In the genomic region with DNA sequence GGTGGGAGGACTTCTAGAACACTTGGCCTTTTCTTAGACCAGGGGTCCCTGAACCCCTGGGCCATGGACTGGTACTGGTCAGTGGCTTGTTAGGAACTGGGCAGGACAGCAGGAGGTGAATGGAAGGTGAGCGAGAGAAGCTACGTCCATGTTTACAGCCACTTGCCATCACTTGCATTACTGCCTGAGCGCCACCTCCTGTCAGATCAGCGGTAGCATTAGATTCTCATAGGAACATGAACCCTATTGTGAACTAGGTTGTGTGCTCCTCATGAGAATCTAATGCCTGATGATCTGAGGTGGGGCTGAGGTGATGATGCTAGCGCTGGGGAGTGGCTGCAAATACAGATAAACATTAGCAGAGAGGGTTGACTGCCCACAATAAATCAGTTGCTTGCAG, we compare ENCODE assay signal across 19 cellular contexts.
A peak's percentile ranks its signal among the peaks of the same experiment; 100 is the strongest.
DNase-seq lines count a peak whose midpoint lies in the region; ATAC-seq, FAIRE-seq and TF ChIP-seq lines count a peak whose summit lies in the region.
"Had no signal": no experiment of that assay in that cellular context is flagged by ENCODE, and none has a peak within 500 bp of the region (broad histone marks: within the 10 kb centered on the region; RNA-seq: fewer than 3 reads in every experiment).

No MANE protein-coding gene starts in this region.

- no peak overlapping the region for H3K4me3 ChIP-seq in HepG2 (replicated peaks in 1 of 3; ENCODE audit: insufficient read depth in 1 of 3, low read depth in 2 of 3, low read length in 3 of 3)
- H3K4me3 ChIP-seq in right lobe of liver: no peak overlapping the region
- no peak overlapping the region for H3K4me3 ChIP-seq in Karpas-422 (ENCODE audit: low read length)

- H3K4me2 ChIP-seq in HepG2 (ENCODE audit: low read depth, low read length) (no peak overlapping the region), Karpas-422 (ENCODE audit: low read depth, low read length, poor library complexity, severe bottlenecking) (no peak overlapping the region)

- TF ChIP-seq POLR2A in HepG2 (IDR thresholded peaks at IDR 0.05; ENCODE audit: insufficient read depth in 1 of 2, low read depth in 2 of 2, low read length in 2 of 2) (no peak), right lobe of liver (IDR thresholded peaks at IDR 0.05) (no peak)

- peaks cover 20% of the 10 kb centered on the region for H3K36me3 Mint-ChIP-seq in WTC11
- H3K36me3 Mint-ChIP-seq in activated CD8-positive, alpha-beta T cell treated with anti-CD3 and anti-CD28 coated beads for 36 hours (ENCODE audit: low read depth): no peaks in the 10 kb centered on the region
- no peaks in the 10 kb centered on the region for H3K36me3 Mint-ChIP-seq in mesothelial cell of epicardium

- ATAC-seq in HepG2 (peak; percentile 69), right lobe of liver (no peak), WTC11 (peak; percentile 28; the same call in 1 of the 2 replicates), HG03571 (IDR thresholded peaks at IDR 0.05; ENCODE audit: unreplicated experiment) (no peak)
- no peak for ATAC-seq in activated CD8-positive, alpha-beta T cell treated with anti-CD3 and anti-CD28 coated beads for 36 hours
- ATAC-seq: T-helper 17 cell had no signal

- peaks cover 32% of the 10 kb centered on the region for H3K9me3 Mint-ChIP-seq in WTC11
- H3K9me3 Mint-ChIP-seq in activated CD8-positive, alpha-beta T cell treated with anti-CD3 and anti-CD28 coated beads for 36 hours: no peaks in the 10 kb centered on the region
- peaks cover 13% of the 10 kb centered on the region for H3K9me3 Mint-ChIP-seq in mesothelial cell of epicardium

- H3K4me1 ChIP-seq in HepG2 (ENCODE audit: insufficient read depth, low read length): no peaks in the 10 kb centered on the region
- no peaks in the 10 kb centered on the region for H3K4me1 ChIP-seq in right lobe of liver
- H3K4me1 ChIP-seq in Karpas-422 (ENCODE audit: low read length): no peaks in the 10 kb centered on the region

- no peak overlapping the region for H3K9ac ChIP-seq in HepG2 (ENCODE audit: insufficient read depth, low read depth, low read length)
- no peak overlapping the region for H3K9ac ChIP-seq in Karpas-422 (ENCODE audit: low read length)

- TF ChIP-seq CTCF in HepG2 (CRISPR knock-in tag; IDR thresholded peaks at IDR 0.05) (peak; percentile 65), right lobe of liver (IDR thresholded peaks at IDR 0.05) (no peak), WTC11 (IDR thresholded peaks at IDR 0.05) (no peak), mesothelial cell of epicardium (IDR thresholded peaks at IDR 0.05; ENCODE audit: unreplicated experiment) (no peak)
- no peak for TF ChIP-seq CTCF in activated CD8-positive, alpha-beta T cell treated with anti-CD3 and anti-CD28 coated beads for 36 hours (IDR thresholded peaks at IDR 0.05)

- intact Hi-C loops in HepG2 (cut with micrococcal nuclease; ENCODE audit: unreplicated experiment) (loop anchor here (2.0 kb wide), 1 partner anchor 48 kb away; no protein-coding TSS in a partner anchor), right lobe of liver (cut with DNase I) (no loop called here)
- intact Hi-C loops in activated CD8-positive, alpha-beta T cell treated with anti-CD3 and anti-CD28 coated beads for 36 hours (cut with micrococcal nuclease): no loop called here

- H2AFZ ChIP-seq in HepG2 (ENCODE audit: low read length) (no peak overlapping the region), Karpas-422 (ENCODE audit: low read length) (no peak overlapping the region)

- TF ChIP-seq RAD21 in HepG2 (CRISPR knock-in tag; IDR thresholded peaks at IDR 0.05): no peak

- TF ChIP-seq EP300 in HepG2 (IDR thresholded peaks at IDR 0.05; ENCODE audit: low read depth in 2 of 2, low read length in 2 of 2): no peak
- no peak for TF ChIP-seq EP300 in HepG2 (CRISPR knock-in tag; IDR thresholded peaks at IDR 0.05; ENCODE audit: borderline replicate concordance)

- H3K36me3 ChIP-seq in HepG2 (replicated peaks in 1 of 2; ENCODE audit: control insufficient read depth in 1 of 2, insufficient read depth in 2 of 2, low read length in 2 of 2) (no peaks in the 10 kb centered on the region), right lobe of liver (no peaks in the 10 kb centered on the region), Karpas-422 (ENCODE audit: insufficient read depth, low read length) (no peaks in the 10 kb centered on the region)

- peak; percentile 4 for DNase-seq in HepG2 (ENCODE audit: low spot score)
- no peak for DNase-seq in right lobe of liver
- DNase-seq in Karpas-422: peak; percentile 62
- DNase-seq in WTC11 (ENCODE audit: low spot score): no peak
- no peak for DNase-seq in activated CD8-positive, alpha-beta T cell treated with anti-CD3 and anti-CD28 coated beads for 36 hours
- DNase-seq in mesothelial cell of epicardium (ENCODE audit: low spot score in 2 of 2, unreplicated experiment in 2 of 2): no peak
- DNase-seq in C1 segment of cervical spinal cord (lab: John Stamatoyannopoulos, UW): no peak
- DNase-seq: COR-L47, EL, MM.1S, NCI-H1092 treated with DMSO at 0.1 percent for 48 hours, NCI-H1694, NCI-H2107, NCI-H226, NCI-H526 treated with DMSO at 0.1 percent for 48 hours, SIG-M5, T-helper 17 cell had no signal

- CTCF ChIA-PET in HepG2 (lab: Yijun Ruan, JAX; ENCODE audit: low intra/inter-chr PET ratio, low total read pairs) (interaction anchor here (0.9 to 2.1 kb wide), 2 partner anchors 47 to 173 kb away, joined by 4 to 15 read pairs; no protein-coding TSS in a partner anchor), WTC11 (lab: Charles Lee) (no interaction called here)
- CTCF ChIA-PET in activated CD8-positive, alpha-beta T cell treated with anti-CD3 and anti-CD28 coated beads for 36 hours (lab: Charles Lee): interaction anchor here (1.1 kb wide), 1 partner anchor 10 kb away, joined by 3 read pairs; no protein-coding TSS in a partner anchor

- H3K27ac ChIP-seq in HepG2 (ENCODE audit: extremely low read length, insufficient read depth, low read length) (no peak overlapping the region), right lobe of liver (no peak overlapping the region), Karpas-422 (ENCODE audit: low read length) (no peak overlapping the region)

- WGBS in HepG2 (ENCODE audit: low lambda C conversion rate): 10% methylated on average over 2 of the region's 5 CpGs
- WGBS in right lobe of liver (ENCODE audit: insufficient coverage, low coverage, low lambda C conversion rate, missing lambda C conversion rate): 70% methylated on average over 5 of the region's 5 CpGs

- no TSS peak for BruUV-seq in HepG2 (replicated peaks; lab: Mats Ljungman, UMichigan)

- in situ Hi-C loops in HepG2 (cut with HindIII; ENCODE audit: extremely low pct_ligation_motif_present, low pct_unique_long_range_greater_than_20kb): no loop called here

- POLR2A ChIA-PET in HepG2 (lab: Yijun Ruan, JAX) (no interaction called here), WTC11 (lab: Charles Lee) (no interaction called here)
- POLR2A ChIA-PET in activated CD8-positive, alpha-beta T cell treated with anti-CD3 and anti-CD28 coated beads for 36 hours (lab: Charles Lee): no interaction called here

- H3K27me3 ChIP-seq in HepG2 (ENCODE audit: control insufficient read depth in 1 of 2, insufficient read depth in 2 of 2, low read length in 2 of 2): 0 out of 5 replicates have a peak, but pooled peaks cover 0 to 2% of the 10 kb centered on the region in 2 experiments
- no peaks in the 10 kb centered on the region for H3K27me3 ChIP-seq in right lobe of liver
- no peaks in the 10 kb centered on the region for H3K27me3 ChIP-seq in Karpas-422 (ENCODE audit: low read length)

- H3K79me2 ChIP-seq in HepG2 (ENCODE audit: insufficient read depth, low read length) (no peaks in the 10 kb centered on the region), Karpas-422 (ENCODE audit: low read length) (no peaks in the 10 kb centered on the region)

- no peak for FAIRE-seq in HepG2 (lab: Jason Lieb, UNC)
- FAIRE-seq: A204.1 had no signal

- H3K27ac Mint-ChIP-seq in WTC11: no peak overlapping the region
- no peak overlapping the region for H3K27ac Mint-ChIP-seq in activated CD8-positive, alpha-beta T cell treated with anti-CD3 and anti-CD28 coated beads for 36 hours
- no peak overlapping the region for H3K27ac Mint-ChIP-seq in mesothelial cell of epicardium
- H3K27ac Mint-ChIP-seq: T-helper 17 cell had no signal

- H3K9me3 ChIP-seq in HepG2 (ENCODE audit: low read length) (no peaks in the 10 kb centered on the region), right lobe of liver (no peaks in the 10 kb centered on the region), Karpas-422 (ENCODE audit: low read length) (no peaks in the 10 kb centered on the region)

- H4K20me1 ChIP-seq in HepG2 (ENCODE audit: insufficient read depth, low read length) (no peaks in the 10 kb centered on the region), Karpas-422 (ENCODE audit: insufficient read depth, low read depth, low read length) (no peaks in the 10 kb centered on the region)

- no peaks in the 10 kb centered on the region; the same call in 1 of the 2 replicates for H3K27me3 Mint-ChIP-seq in WTC11 (ENCODE audit: low read depth)
- peaks cover 3% of the 10 kb centered on the region for H3K27me3 Mint-ChIP-seq in activated CD8-positive, alpha-beta T cell treated with anti-CD3 and anti-CD28 coated beads for 36 hours
- H3K27me3 Mint-ChIP-seq in mesothelial cell of epicardium (ENCODE audit: low read depth): no peaks in the 10 kb centered on the region

- H3K4me1 Mint-ChIP-seq in WTC11: peaks cover 6% of the 10 kb centered on the region
- no peaks in the 10 kb centered on the region for H3K4me1 Mint-ChIP-seq in activated CD8-positive, alpha-beta T cell treated with anti-CD3 and anti-CD28 coated beads for 36 hours (ENCODE audit: low read depth)
- H3K4me1 Mint-ChIP-seq in mesothelial cell of epicardium: peaks cover 9% of the 10 kb centered on the region
- H3K4me1 Mint-ChIP-seq: T-helper 17 cell had no signal

- H3K4me3 Mint-ChIP-seq in WTC11 (no peak overlapping the region), mesothelial cell of epicardium (no peak overlapping the region)
- H3K4me3 Mint-ChIP-seq in activated CD8-positive, alpha-beta T cell treated with anti-CD3 and anti-CD28 coated beads for 36 hours: no peak overlapping the region
- H3K4me3 Mint-ChIP-seq: T-helper 17 cell had no signal

- H3K9me2 ChIP-seq in Karpas-422 (replicated peaks; ENCODE audit: insufficient read depth, low read length): no peaks in the 10 kb centered on the region

TF ChIP-seq in HepG2, 621 proteins besides CTCF, POLR2A, EP300 and RAD21 (continues in another document):
- 0 out of 2 replicates have a peak, but pooled peaks have one; percentile 20 for TF ChIP-seq FOXA3 (CRISPR knock-in tag; IDR thresholded peaks at IDR 0.05)

TF ChIP-seq in WTC11, 78 proteins besides CTCF, POLR2A, EP300 and RAD21 (continues in another document):
- TF ChIP-seq ZNF138 (CRISPR knock-in tag; conservative IDR thresholded peaks at IDR 0.05): no peak
- TF ChIP-seq NR2C2 (CRISPR knock-in tag; IDR thresholded peaks at IDR 0.05): no peak
- no peak for TF ChIP-seq NR3C1 (CRISPR knock-in tag; conservative IDR thresholded peaks at IDR 0.05; ENCODE audit: low read depth)
- TF ChIP-seq, protein P1, sequence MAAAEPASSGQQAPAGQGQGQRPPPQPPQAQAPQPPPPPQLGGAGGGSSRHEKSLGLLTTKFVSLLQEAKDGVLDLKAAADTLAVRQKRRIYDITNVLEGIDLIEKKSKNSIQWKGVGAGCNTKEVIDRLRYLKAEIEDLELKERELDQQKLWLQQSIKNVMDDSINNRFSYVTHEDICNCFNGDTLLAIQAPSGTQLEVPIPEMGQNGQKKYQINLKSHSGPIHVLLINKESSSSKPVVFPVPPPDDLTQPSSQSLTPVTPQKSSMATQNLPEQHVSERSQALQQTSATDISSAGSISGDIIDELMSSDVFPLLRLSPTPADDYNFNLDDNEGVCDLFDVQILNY (CRISPR knock-in tag; IDR thresholded peaks at IDR 0.05): no peak

Comparison
In these comparisons a context has a peak if more than half of its experiments do, and no peak if none do; other contexts are left out.
1. ATAC-seq: peak in HepG2 (single experiment) and WTC11 (single experiment); none in right lobe of liver (0 of 4), activated CD8-positive, alpha-beta T cell treated with anti-CD3 and anti-CD28 coated beads for 36 hours (single experiment) and HG03571 (single experiment).
2. DNase-seq: peak in HepG2 (single experiment) and Karpas-422 (single experiment); none in right lobe of liver (0 of 3), WTC11 (single experiment), activated CD8-positive, alpha-beta T cell treated with anti-CD3 and anti-CD28 coated beads for 36 hours (single experiment), mesothelial cell of epicardium (0 of 2) and C1 segment of cervical spinal cord (0 of 14).
3. Of the 50 proteins assayed by ChIP-seq in both HepG2 and WTC11: peak only in HepG2: CTCF; only in WTC11: none; in both: none; in neither: 49.